Comparison of ENCODE assay signal across 18 cellular contexts in the genomic region with DNA sequence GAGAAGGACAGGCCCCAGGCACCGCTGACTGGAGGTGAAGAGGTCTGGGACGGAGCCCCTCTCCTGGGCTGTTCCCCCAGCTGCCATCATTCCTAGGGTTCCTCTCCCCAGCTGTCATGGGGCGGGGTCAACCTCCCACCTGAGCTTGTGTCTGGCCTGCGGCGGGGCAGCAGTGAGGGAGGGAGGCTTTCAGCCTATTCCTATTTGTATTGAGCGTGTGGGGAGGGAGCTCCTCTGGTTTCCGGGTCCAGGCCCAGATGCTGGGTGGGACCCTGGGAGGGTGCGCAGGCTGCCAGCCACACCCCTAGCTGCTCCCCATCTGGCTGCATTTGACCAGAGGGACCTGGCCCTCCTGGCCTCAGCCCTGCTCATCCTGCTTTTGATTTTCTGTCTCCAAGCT.
"Had no signal": no experiment of that assay in that cellular context is flagged by ENCODE, and none has a peak within 500 bp of the region (broad histone marks: within the 10 kb centered on the region; RNA-seq: fewer than 3 reads in every experiment).

No MANE protein-coding gene starts in this region.

- H3K36me3 Mint-ChIP-seq: memory B cell, natural killer cell, T-cell had no signal

- H3K9me3 Mint-ChIP-seq: activated T-helper 17 cell treated with anti-CD3 and anti-CD28 coated beads, Interleukin-2, amount 50 U/mL, for 72 hours; memory B cell; natural killer cell; T-cell had no signal

- H3K27me3 Mint-ChIP-seq: activated T-helper 17 cell treated with anti-CD3 and anti-CD28 coated beads, Interleukin-2, amount 50 U/mL, for 72 hours; T-cell had no signal

- H3K9me3 ChIP-seq: left lung, right atrium auricular region, stomach, testis, upper lobe of right lung had no signal

- H3K4me3 Mint-ChIP-seq: activated T-helper 17 cell treated with anti-CD3 and anti-CD28 coated beads, Interleukin-2, amount 50 U/mL, for 72 hours; memory B cell; natural killer cell; T-cell had no signal

- H3K27ac Mint-ChIP-seq: activated T-helper 17 cell treated with anti-CD3 and anti-CD28 coated beads, Interleukin-2, amount 50 U/mL, for 72 hours; memory B cell; progenitor cell of endocrine pancreas; T-cell had no signal

- ATAC-seq: activated T-helper 17 cell treated with anti-CD3 and anti-CD28 coated beads, Interleukin-2, amount 50 U/mL, for 72 hours; left lung; upper lobe of right lung had no signal

- H3K27me3 ChIP-seq: hepatocyte, left lung, right atrium auricular region, stomach, testis, upper lobe of right lung had no signal

- DNase-seq: activated CD4-positive, alpha-beta T cell treated with anti-CD3 and anti-CD28 coated beads for 1 hour; activated CD4-positive, alpha-beta T cell treated with anti-CD3 and anti-CD28 coated beads, Interleukin-2, amount 50 U/mL, for 48 hours; activated naive CD4-positive, alpha-beta T cell treated with Interleukin-2 at 50 U/mL for 16 hours; left lung; natural killer cell; stimulated activated CD4-positive, alpha-beta T cell treated with anti-CD3 and anti-CD28 coated beads, Interleukin-15, amount 100 ng/mL, for 24 hours; stimulated activated CD4-positive, alpha-beta T cell treated with anti-CD3 and anti-CD28 coated beads, Interleukin-4, amount 100 ng/mL, for 1 hour; stimulated activated CD8-positive, alpha-beta memory T cell treated with anti-CD3 and anti-CD28 coated beads, Interleukin-4, amount 100 ng/mL, for 48 hours; stomach; testis; upper lobe of right lung had no signal

- H3K4me1 Mint-ChIP-seq: activated T-helper 17 cell treated with anti-CD3 and anti-CD28 coated beads, Interleukin-2, amount 50 U/mL, for 72 hours had no signal

- H3K4me3 ChIP-seq: hepatocyte, left lung, right atrium auricular region, skin epidermis, stomach, testis, upper lobe of right lung had no signal

- H3K36me3 ChIP-seq: right atrium auricular region, upper lobe of right lung had no signal
